16 cellular contexts compared by ENCODE assay signal in the genomic region with DNA sequence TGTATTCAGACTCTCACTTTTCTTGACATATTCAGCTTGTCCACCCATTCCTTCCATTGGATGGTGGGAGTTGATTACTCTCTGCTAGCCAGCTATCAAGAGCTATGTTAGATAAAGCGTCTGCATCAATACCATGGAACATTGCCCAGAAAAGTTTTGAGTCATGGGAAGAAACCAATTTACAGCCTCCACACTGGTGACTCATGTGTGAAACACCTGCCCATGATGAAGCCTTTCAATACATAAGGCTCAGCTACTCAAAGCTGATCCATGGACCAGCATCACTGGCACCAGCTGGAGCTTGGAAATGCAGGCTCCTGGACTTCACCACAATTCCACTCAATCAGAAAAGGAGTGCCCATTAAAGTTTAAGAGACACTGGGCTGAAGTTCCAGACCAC. TPM values are rescaled to one million over a fixed set of nuclear protein-coding genes. Genes with fewer than 3 reads are reported as not detected.
DNase-seq lines count a peak whose midpoint lies in the region; TF ChIP-seq lines count a peak whose summit lies in the region.
"Had no signal": no experiment of that assay in that cellular context is flagged by ENCODE, and none has a peak within 500 bp of the region (broad histone marks: within the 10 kb centered on the region; RNA-seq: fewer than 3 reads in every experiment).

No MANE protein-coding gene starts in this region.

- no peak for TF ChIP-seq EP300 in esophagus muscularis mucosa (IDR thresholded peaks at IDR 0.05)

- H3K9me3 ChIP-seq in esophagus muscularis mucosa = no peaks in the 10 kb centered on the region
- H3K9me3 ChIP-seq: BLaER1 treated with 17β-estradiol and CSF1 and Interleukin-3, amounts not matched to agents 10 nM and 100 nM; gastroesophageal sphincter; right atrium auricular region; SJCRH30 had no signal

- no peak overlapping the region for H3K27ac ChIP-seq in esophagus muscularis mucosa (replicated peaks in 1 of 4)
- H3K27ac ChIP-seq: BLaER1 treated with 17β-estradiol and CSF1 and Interleukin-3, amounts not matched to agents 10 nM and 100 nM; gastroesophageal sphincter; right atrium auricular region; SJCRH30; WERI-Rb-1 had no signal

- intact Hi-C loops in esophagus muscularis mucosa (cut with DNase I) = no loop called here

- 63% methylated on average over 1 of the region's 1 CpG for WGBS in esophagus muscularis mucosa

- no peak for TF ChIP-seq CTCF in cardiac fibroblast (IDR thresholded peaks at IDR 0.05; ENCODE audit: low read depth, low read length)
- TF ChIP-seq CTCF in esophagus muscularis mucosa (IDR thresholded peaks at IDR 0.05) = no peak

- no peaks in the 10 kb centered on the region for H3K27me3 ChIP-seq in esophagus muscularis mucosa
- H3K27me3 ChIP-seq: BLaER1 treated with 17β-estradiol and CSF1 and Interleukin-3, amounts not matched to agents 10 nM and 100 nM; gastroesophageal sphincter; right atrium auricular region; SJCRH30 had no signal

- H3K36me3 ChIP-seq in esophagus muscularis mucosa = no peaks in the 10 kb centered on the region
- H3K36me3 ChIP-seq: BLaER1 treated with 17β-estradiol and CSF1 and Interleukin-3, amounts not matched to agents 10 nM and 100 nM; gastroesophageal sphincter; right atrium auricular region; SJCRH30; WERI-Rb-1 had no signal

- no peak overlapping the region for H3K4me3 ChIP-seq in cardiac fibroblast (replicated peaks in 1 of 2; ENCODE audit: low read depth in 2 of 2, low read length in 2 of 2)
- H3K4me3 ChIP-seq in esophagus muscularis mucosa = no peak overlapping the region
- H3K4me3 ChIP-seq: BLaER1 treated with 17β-estradiol and CSF1 and Interleukin-3, amounts not matched to agents 10 nM and 100 nM; gastroesophageal sphincter; right atrium auricular region; SJCRH30 had no signal

- DNase-seq in DMS79 (lab: John Stamatoyannopoulos, UW) (peak; percentile 8), LHCN-M2 (ENCODE audit: low read depth) (peak; percentile 76), cardiac fibroblast (ENCODE audit: low read depth in 2 of 2) (peak; percentile 14 to 41), mucosa of gallbladder (ENCODE audit: low spot score) (peak; percentile 47), esophagus muscularis mucosa (ENCODE audit: extremely low spot score) (no peak), T-helper 1 cell (no peak), NCI-H82 (lab: John Stamatoyannopoulos, UW) (no peak), NCI-H1436 treated with DMSO at 0.1 percent for 48 hours (lab: John Stamatoyannopoulos, UW) (no peak)
- DNase-seq: activated naive CD8-positive, alpha-beta T cell treated with anti-CD3 and anti-CD28 coated beads, Interleukin-2, amount 50 U/mL, for 24 hours; NCI-H187; SJCRH30; WERI-Rb-1 had no signal

- no peaks in the 10 kb centered on the region for H3K4me1 ChIP-seq in esophagus muscularis mucosa
- H3K4me1 ChIP-seq: gastroesophageal sphincter, right atrium auricular region, SJCRH30 had no signal

- TF ChIP-seq POLR2A in esophagus muscularis mucosa (IDR thresholded peaks at IDR 0.05; ENCODE audit: low read depth) = no peak

RNA-seq across cellular contexts. Expression of a gene that starts 16.1 kb away (rescaled TPM):
- total RNA-seq in LHCN-M2 (2014; rRNA removed) (not detected in 2 replicates), mucosa of gallbladder (1.8 TPM), esophagus muscularis mucosa (under 1 TPM in 2 of 4 donors, not detected in 2; 0.26 to 0.29 TPM)
- not detected for polyA plus RNA-seq in LHCN-M2 (2012)
- total RNA-seq: gastroesophageal sphincter, SJCRH30 had no signal

RNA-seq across cellular contexts. Expression of a gene that starts 27.6 kb away (rescaled TPM):
- total RNA-seq in LHCN-M2 (2014; rRNA removed) (not detected in 2 replicates), mucosa of gallbladder (not detected), esophagus muscularis mucosa (not detected)
- not detected for polyA plus RNA-seq in LHCN-M2 (2012)
- total RNA-seq: right atrium auricular region, SJCRH30, subcutaneous adipose tissue had no signal

RNA-seq across cellular contexts. Expression of a gene that starts 31.4 kb away (rescaled TPM):
- total RNA-seq in LHCN-M2 (2014; rRNA removed) (not detected in 2 replicates), mucosa of gallbladder (1.3 TPM), esophagus muscularis mucosa (1 to 10 TPM in 2 of 4 donors, under 1 TPM in 2; 0.13 to 2.1 (median 0.74) TPM)
- polyA plus RNA-seq in LHCN-M2 (2012) = not detected

Comparison
In these comparisons a context has a peak if more than half of its experiments do, and no peak if none do; other contexts are left out.
1. DNase-seq: peak in DMS79 (single experiment), LHCN-M2 (single experiment), cardiac fibroblast (2 of 2) and mucosa of gallbladder (single experiment); none in esophagus muscularis mucosa (single experiment), T-helper 1 cell (0 of 5), NCI-H82 (single experiment) and NCI-H1436 treated with DMSO at 0.1 percent for 48 hours (single experiment).